Comparison of ENCODE assay signal across 1 cellular context in the genomic region with DNA sequence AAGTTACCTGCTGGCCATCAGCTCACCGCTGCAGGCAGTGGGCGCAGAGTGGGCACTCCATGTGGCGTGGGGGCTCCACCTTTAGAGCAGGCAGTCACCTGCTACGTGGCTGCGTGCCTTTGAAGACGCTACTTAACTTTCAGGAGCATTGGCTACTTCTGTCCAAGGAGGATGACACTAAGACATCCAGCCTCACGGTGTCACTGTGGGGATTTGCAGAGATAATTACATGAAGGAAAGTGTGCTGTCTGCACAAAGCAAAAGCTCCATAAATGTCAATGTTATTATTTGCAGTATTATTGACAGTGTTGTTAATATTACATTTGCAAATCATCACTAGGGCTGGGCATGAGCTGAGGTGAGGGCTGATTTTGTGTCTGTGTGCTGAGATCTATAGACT.
TF ChIP-seq lines count a peak whose summit lies in the region.

No MANE protein-coding gene starts in this region.

TF ChIP-seq in H1, 55 proteins besides CTCF, POLR2A, EP300 and RAD21:
- TF ChIP-seq NANOG (IDR thresholded peaks at IDR 0.05; ENCODE audit: insufficient read depth, low read depth, low read length, poor library complexity, severe bottlenecking) (no peak), KDM1A (IDR thresholded peaks at IDR 0.05; ENCODE audit: borderline replicate concordance, low read length) (no peak), SUZ12 (IDR thresholded peaks at IDR 0.05; ENCODE audit: low read length) (no peak), EGR1 (IDR thresholded peaks at IDR 0.05; ENCODE audit: borderline replicate concordance, low read depth, low read length) (no peak), JUND (IDR thresholded peaks at IDR 0.05; ENCODE audit: low read length) (no peak), RXRA (IDR thresholded peaks at IDR 0.05; ENCODE audit: insufficient read depth, low read depth, low read length) (no peak), SAP30 (IDR thresholded peaks at IDR 0.05; ENCODE audit: insufficient read depth, insufficient replicate concordance, low read length) (no peak), SP1 (IDR thresholded peaks at IDR 0.05; ENCODE audit: low read depth, low read length) (no peak)
- TF ChIP-seq, protein P1, sequence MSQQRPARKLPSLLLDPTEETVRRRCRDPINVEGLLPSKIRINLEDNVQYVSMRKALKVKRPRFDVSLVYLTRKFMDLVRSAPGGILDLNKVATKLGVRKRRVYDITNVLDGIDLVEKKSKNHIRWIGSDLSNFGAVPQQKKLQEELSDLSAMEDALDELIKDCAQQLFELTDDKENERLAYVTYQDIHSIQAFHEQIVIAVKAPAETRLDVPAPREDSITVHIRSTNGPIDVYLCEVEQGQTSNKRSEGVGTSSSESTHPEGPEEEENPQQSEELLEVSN (IDR thresholded peaks at IDR 0.05), result no peak
- TF ChIP-seq, protein P2, sequence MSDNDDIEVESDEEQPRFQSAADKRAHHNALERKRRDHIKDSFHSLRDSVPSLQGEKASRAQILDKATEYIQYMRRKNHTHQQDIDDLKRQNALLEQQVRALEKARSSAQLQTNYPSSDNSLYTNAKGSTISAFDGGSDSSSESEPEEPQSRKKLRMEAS (IDR thresholded peaks at IDR 0.05), result no peak
